Comparison of ENCODE assay signal across 8 cellular contexts in the genomic region with DNA sequence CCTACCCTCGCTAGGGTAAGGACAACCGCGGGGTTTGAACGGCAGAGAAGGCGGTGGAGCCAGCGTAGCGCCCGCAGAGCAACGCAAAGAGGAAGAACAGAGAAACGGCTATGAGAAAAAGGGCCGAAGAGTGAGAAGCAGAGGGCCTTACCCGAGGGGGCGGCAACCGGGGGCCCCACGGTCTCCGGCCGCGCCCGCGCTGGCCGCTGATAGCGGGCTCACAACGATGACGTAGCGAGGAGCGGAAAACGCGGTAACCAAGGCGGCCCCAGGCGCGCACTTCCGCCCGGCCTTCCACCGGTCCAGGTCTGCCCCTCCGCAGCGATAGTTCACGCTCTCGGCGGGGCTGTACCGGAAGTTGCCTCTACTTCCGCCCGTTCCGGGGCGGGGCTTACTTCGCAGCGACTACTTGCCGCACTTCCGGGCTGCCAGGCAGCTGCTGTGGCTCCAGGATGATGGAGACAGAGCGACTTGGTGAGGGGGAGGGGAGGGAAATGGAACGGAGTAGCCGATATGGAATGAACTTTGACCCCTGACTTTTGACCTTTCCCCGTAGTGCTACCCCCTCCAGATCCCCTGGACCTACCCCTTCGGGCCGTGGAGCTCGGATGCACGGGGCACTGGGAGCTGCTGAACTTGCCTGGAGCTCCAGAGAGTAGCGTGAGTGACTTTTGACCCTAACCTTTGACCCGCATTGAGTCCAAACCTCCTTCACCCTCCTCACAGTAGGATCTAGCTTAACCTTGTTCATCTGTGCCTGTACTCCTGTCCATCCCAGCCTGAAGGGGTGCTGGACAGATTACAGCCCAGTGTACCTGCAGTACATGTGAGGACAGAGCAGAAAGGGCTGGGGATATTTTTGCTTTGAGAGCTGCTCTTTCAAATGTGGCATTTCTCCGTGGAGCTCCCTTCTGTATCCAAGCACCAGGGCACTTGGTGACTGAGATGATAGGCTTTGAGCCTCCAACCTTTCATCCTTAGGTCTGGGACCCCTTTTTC. TPM values are rescaled to one million over a fixed set of nuclear protein-coding genes. Genes with fewer than 3 reads are reported as not detected.
DNase-seq lines count a peak whose midpoint lies in the region; TF ChIP-seq lines count a peak whose summit lies in the region.

A gene with protein sequence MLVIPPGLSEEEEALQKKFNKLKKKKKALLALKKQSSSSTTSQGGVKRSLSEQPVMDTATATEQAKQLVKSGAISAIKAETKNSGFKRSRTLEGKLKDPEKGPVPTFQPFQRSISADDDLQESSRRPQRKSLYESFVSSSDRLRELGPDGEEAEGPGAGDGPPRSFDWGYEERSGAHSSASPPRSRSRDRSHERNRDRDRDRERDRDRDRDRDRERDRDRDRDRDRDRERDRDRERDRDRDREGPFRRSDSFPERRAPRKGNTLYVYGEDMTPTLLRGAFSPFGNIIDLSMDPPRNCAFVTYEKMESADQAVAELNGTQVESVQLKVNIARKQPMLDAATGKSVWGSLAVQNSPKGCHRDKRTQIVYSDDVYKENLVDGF (minus strand): TSS at position 231 of the 999 bp plus-strand sequence. CDS start 525 bp downstream, outside the sequence.
Gene SKIC2 (plus strand): TSS at position 435 of the 999 bp plus-strand sequence. CDS start 18 bp downstream, at position 453.

- CTCF ChIA-PET in activated CD8-positive, alpha-beta memory T cell treated with anti-CD3 and anti-CD28 coated beads for 36 hours (lab: Charles Lee): interaction anchor here (1.2 to 3.6 kb wide), 4 partner anchors 8 to 60 kb away, joined by 3 to 31 read pairs (median 4); partner anchors contain the start of genes CFB and DXO

- POLR2A ChIA-PET in activated CD8-positive, alpha-beta memory T cell treated with anti-CD3 and anti-CD28 coated beads for 36 hours (lab: Charles Lee): interaction anchor here (0.7 to 3.3 kb wide), 4 partner anchors 8 to 62 kb away, joined by 3 to 41 read pairs (median 4); partner anchors contain the start of genes DXO and EHMT2

- no peaks in the 10 kb centered on the region for H3K9me3 ChIP-seq in effector memory CD4-positive, alpha-beta T cell (ENCODE audit: control insufficient read depth, low read length)

- peaks cover 14% of the 10 kb centered on the region for H3K4me1 ChIP-seq in effector memory CD4-positive, alpha-beta T cell (ENCODE audit: control insufficient read depth, insufficient read depth, low read length, poor library complexity, severe bottlenecking)

- no peak for TF ChIP-seq CTCF in GM20000 (IDR thresholded peaks at IDR 0.05; ENCODE audit: extremely low read depth, missing control alignments)

- peak; percentile 96 for DNase-seq in CMK (ENCODE audit: low read depth)
- peak; percentile 99 for DNase-seq in GM20000 (ENCODE audit: low spot score)
- DNase-seq in HT-29 (ENCODE audit: low spot score): peak; percentile 98
- DNase-seq in NOMO-1 (lab: John Stamatoyannopoulos, UW; ENCODE audit: unreplicated experiment in 2 of 2): peak; percentile 95 to 97
- DNase-seq in effector memory CD4-positive, alpha-beta T cell: peak; percentile 96 to 98 (median 96)
- DNase-seq in medulla oblongata (ENCODE audit: extremely low spot score): peak; percentile 99
- DNase-seq in stimulated activated CD8-positive, alpha-beta memory T cell treated with anti-CD3 and anti-CD28 coated beads, Interleukin-12 subunit alpha, Interleukin-12 subunit beta, amount 100 ng/mL, for 1 hour (ENCODE audit: low read depth): peak; percentile 99

- H3K27ac ChIP-seq in effector memory CD4-positive, alpha-beta T cell (ENCODE audit: insufficient read depth, low read length, poor library complexity, severe bottlenecking): peak within 1 kb of the TSS; percentile 89

- H3K4me3 ChIP-seq in effector memory CD4-positive, alpha-beta T cell (ENCODE audit: insufficient read depth, low read depth, low read length, poor library complexity, severe bottlenecking): peak within 1 kb of the TSS; percentile 77

- H3K36me3 ChIP-seq in effector memory CD4-positive, alpha-beta T cell (ENCODE audit: control insufficient read depth, insufficient read depth, low read length): peaks cover 63% of the 10 kb centered on the region

- no peaks in the 10 kb centered on the region for H3K27me3 ChIP-seq in effector memory CD4-positive, alpha-beta T cell (replicated peaks; ENCODE audit: control insufficient read depth, insufficient read depth, low read length, poor library complexity, severe bottlenecking)

RNA-seq across cellular contexts. Expression of the first gene that starts in this region (rescaled TPM):
- total RNA-seq in HT-29 (2014; rRNA removed; shearing (Covaris generic)): 85.4 and 103 TPM in 2 replicates
- 10 to 100 TPM; 80.0 to 85.7 TPM for total RNA-seq in activated CD8-positive, alpha-beta memory T cell treated with anti-CD3 and anti-CD28 coated beads for 36 hours

RNA-seq across cellular contexts. Expression of gene SKIC2, which starts in this region (rescaled TPM):
- total RNA-seq in HT-29 (2014; rRNA removed; shearing (Covaris generic)): 62.5 and 66.2 TPM in 2 replicates
- 100 to 1,000 TPM; 106 to 109 TPM for total RNA-seq in activated CD8-positive, alpha-beta memory T cell treated with anti-CD3 and anti-CD28 coated beads for 36 hours

Comparison
In these comparisons a context has a peak if more than half of its experiments do, and no peak if none do; other contexts are left out.
1. Peak in every context shown above with its lines: DNase-seq, H3K4me3 ChIP-seq and H3K27ac ChIP-seq.